Comparison of ENCODE assay signal across 9 cellular contexts in genomic region chr12:10395390-10395998, GRCh38. TPM values are rescaled to one million over a fixed set of nuclear protein-coding genes. Genes with fewer than 3 reads are reported as not detected.
DNase-seq lines count a peak whose midpoint lies in the region; ATAC-seq lines count a peak whose summit lies in the region.
"Had no signal": no experiment of that assay in that cellular context is flagged by ENCODE, and none has a peak within 500 bp of the region (broad histone marks: within the 10 kb centered on the region; RNA-seq: fewer than 3 reads in every experiment).

No MANE protein-coding gene starts in this region.

- POLR2A ChIA-PET in naive thymus-derived CD4-positive, alpha-beta T cell (lab: Charles Lee) = no interaction called here

- H3K4me3 Mint-ChIP-seq in naive thymus-derived CD4-positive, alpha-beta T cell = peak overlapping the region in 1 of 10 donors; percentile 69

- no peaks in the 10 kb centered on the region for H3K36me3 Mint-ChIP-seq in naive thymus-derived CD4-positive, alpha-beta T cell

- H3K36me3 ChIP-seq in naive thymus-derived CD4-positive, alpha-beta T cell (ENCODE audit: control insufficient read depth in 2 of 3, insufficient read depth in 3 of 3, low read length in 3 of 3) = no peaks in the 10 kb centered on the region

- no peaks in the 10 kb centered on the region for H3K9me3 ChIP-seq in naive thymus-derived CD4-positive, alpha-beta T cell (ENCODE audit: control insufficient read depth in 2 of 3, low read length in 3 of 3)

- peaks cover 5 to 32% (median 12%) of the 10 kb centered on the region in 5 donors for H3K27me3 Mint-ChIP-seq in naive thymus-derived CD4-positive, alpha-beta T cell

- peak; percentile 71 for ATAC-seq in HG02943 (IDR thresholded peaks at IDR 0.05; ENCODE audit: low read depth, unreplicated experiment)
- peak; percentile 84 for ATAC-seq in naive thymus-derived CD4-positive, alpha-beta T cell

- peak overlapping the region; percentile 8 for H3K4me3 ChIP-seq in naive thymus-derived CD4-positive, alpha-beta T cell (ENCODE audit: low read length)

- DNase-seq in activated CD8-positive, alpha-beta memory T cell treated with anti-CD3 and anti-CD28 coated beads, Interleukin-2, amount 50 U/mL, for 48 hours = peak; percentile 57
- DNase-seq in activated CD8-positive, alpha-beta memory T cell treated with anti-CD3 and anti-CD28 coated beads, Interleukin-2, amount 50 U/mL, for 4 hours = no peak
- DNase-seq in NCI-H526 treated with DMSO at 0.1 percent for 48 hours (lab: John Stamatoyannopoulos, UW) (peak; percentile 51), dermis blood vessel endothelial cell (peak; percentile 23), GM19240 (ENCODE audit: insufficient read length, low spot score) (no peak), NCI-H1436 treated with DMSO at 0.1 percent for 48 hours (lab: John Stamatoyannopoulos, UW) (no peak)
- peak in 1 of 9 donors; percentile 16 for DNase-seq in naive thymus-derived CD4-positive, alpha-beta T cell
- DNase-seq: DND-41 had no signal

- peak overlapping the region in 2 of 9 donors; percentile 57 to 65 for H3K27ac Mint-ChIP-seq in naive thymus-derived CD4-positive, alpha-beta T cell

- H3K4me1 Mint-ChIP-seq in naive thymus-derived CD4-positive, alpha-beta T cell = peaks cover 0 to 22% (median 0%) of the 10 kb centered on the region in 7 donors

- CTCF ChIA-PET in naive thymus-derived CD4-positive, alpha-beta T cell (lab: Charles Lee) = no interaction called here

- intact Hi-C loops in naive thymus-derived CD4-positive, alpha-beta T cell (cut with micrococcal nuclease) = no loop called here

- H3K27ac ChIP-seq in naive thymus-derived CD4-positive, alpha-beta T cell (ENCODE audit: low read depth, low read length) = no peak overlapping the region

- H3K4me1 ChIP-seq in naive thymus-derived CD4-positive, alpha-beta T cell (ENCODE audit: control insufficient read depth in 2 of 2, insufficient read depth in 2 of 2, low read length in 2 of 2) = peaks cover 0 to 68% of the 10 kb centered on the region in 2 donors

- H3K27me3 ChIP-seq in naive thymus-derived CD4-positive, alpha-beta T cell (ENCODE audit: control insufficient read depth in 2 of 2, insufficient read depth in 2 of 2, low read length in 2 of 2) = no peaks in the 10 kb centered on the region

- peaks cover 0 to 4% (median 0%) of the 10 kb centered on the region in 11 donors for H3K9me3 Mint-ChIP-seq in naive thymus-derived CD4-positive, alpha-beta T cell

RNA-seq across cellular contexts. Expression of gene KLRK1, which starts 5.7 kb away (rescaled TPM):
- total RNA-seq in dermis blood vessel endothelial cell = not detected in 2 replicates
- 10 to 100 TPM in 1 of 5 experiments, 1 to 10 TPM in 3, under 1 TPM in 1; 0.15 to 75.2 (median 5.1) TPM for total RNA-seq in naive thymus-derived CD4-positive, alpha-beta T cell
- polyA plus RNA-seq in naive thymus-derived CD4-positive, alpha-beta T cell = 1 to 10 TPM in 1 of 2 donors, under 1 TPM in 1; 0.62 to 2.7 TPM

RNA-seq across cellular contexts. Expression of gene KLRC4, which starts 14.1 kb away (rescaled TPM):
- not detected in 2 replicates for total RNA-seq in dermis blood vessel endothelial cell
- total RNA-seq in naive thymus-derived CD4-positive, alpha-beta T cell = 10 to 100 TPM in 1 of 5 experiments, under 1 TPM in 1, not detected in 3; 0.69 to 11.8 TPM
- polyA plus RNA-seq in naive thymus-derived CD4-positive, alpha-beta T cell = not detected

RNA-seq across cellular contexts. Expression of gene KLRC3, which starts 24.9 kb away (rescaled TPM):
- total RNA-seq in dermis blood vessel endothelial cell = not detected in 2 replicates
- total RNA-seq in naive thymus-derived CD4-positive, alpha-beta T cell = 1 to 10 TPM in 2 of 5 experiments, under 1 TPM in 1, not detected in 2; 0.46 to 7.8 (median 1.6) TPM
- polyA plus RNA-seq in naive thymus-derived CD4-positive, alpha-beta T cell = not detected

RNA-seq across cellular contexts. Expression of gene KLRC2, which starts 40.3 kb away (rescaled TPM):
- not detected in 2 replicates for total RNA-seq in dermis blood vessel endothelial cell
- total RNA-seq in naive thymus-derived CD4-positive, alpha-beta T cell = 1 to 10 TPM in 1 of 5 experiments, not detected in 4; 6.7 TPM
- polyA plus RNA-seq in naive thymus-derived CD4-positive, alpha-beta T cell = not detected

RNA-seq across cellular contexts. Expression of gene KLRC1, which starts 57.7 kb away (rescaled TPM):
- not detected in 2 replicates for total RNA-seq in dermis blood vessel endothelial cell
- 1 to 10 TPM in 2 of 5 experiments, not detected in 3; 1.4 to 9.3 TPM for total RNA-seq in naive thymus-derived CD4-positive, alpha-beta T cell
- polyA plus RNA-seq in naive thymus-derived CD4-positive, alpha-beta T cell = under 1 TPM in 1 of 2 donors, not detected in 1; 0.37 TPM

Comparison
In these comparisons a context has a peak if more than half of its experiments do, and no peak if none do; other contexts are left out.
1. DNase-seq: peak in activated CD8-positive, alpha-beta memory T cell treated with anti-CD3 and anti-CD28 coated beads, Interleukin-2, amount 50 U/mL, for 48 hours (single experiment), NCI-H526 treated with DMSO at 0.1 percent for 48 hours (single experiment) and dermis blood vessel endothelial cell (single experiment); none in activated CD8-positive, alpha-beta memory T cell treated with anti-CD3 and anti-CD28 coated beads, Interleukin-2, amount 50 U/mL, for 4 hours (single experiment), GM19240 (single experiment) and NCI-H1436 treated with DMSO at 0.1 percent for 48 hours (single experiment).